25 cellular contexts compared by ENCODE assay signal in genomic region chr1:215473943-215474342, GRCh38.
DNase-seq lines count a peak whose midpoint lies in the region; ATAC-seq and TF ChIP-seq lines count a peak whose summit lies in the region.
"Had no signal": no experiment of that assay in that cellular context is flagged by ENCODE, and none has a peak within 500 bp of the region (broad histone marks: within the 10 kb centered on the region; RNA-seq: fewer than 3 reads in every experiment).

No MANE protein-coding gene starts in this region.

- H3K27me3 ChIP-seq in adipocyte (replicated peaks; ENCODE audit: control insufficient read depth, insufficient read depth, low read length) (no peaks in the 10 kb centered on the region), BE2C (no peaks in the 10 kb centered on the region)
- H3K27me3 ChIP-seq: Peyer's patch, sigmoid colon, SJSA1, upper lobe of right lung had no signal

- H3K4me3 Mint-ChIP-seq in activated CD8-positive, alpha-beta T cell treated with anti-CD3 and anti-CD28 coated beads for 36 hours, result no peak overlapping the region
- H3K4me3 Mint-ChIP-seq: activated CD4-positive, alpha-beta T cell treated with anti-CD3 and anti-CD28 coated beads for 36 hours; activated T-cell treated with anti-CD3 and anti-CD28 coated beads, Interleukin-2, amount 50 U/mL, for 24 hours; IgD-negative memory B cell; T-helper 1 cell treated with Interleukin-12 subunit alpha and Interleukin-12 subunit beta and Interleukin-4 antibody, amounts not matched to agents 30 μg/mL and 1 μg/mL, for 36 hours had no signal

- H3K4me1 ChIP-seq in adipocyte (ENCODE audit: control insufficient read depth, insufficient read depth, low read length) (peaks cover 27% of the 10 kb centered on the region), BE2C (peaks cover 3% of the 10 kb centered on the region; the same call in 1 of the 2 replicates)
- H3K4me1 ChIP-seq: Peyer's patch, SJSA1, upper lobe of right lung had no signal

- peaks cover 19% of the 10 kb centered on the region for H3K9me3 ChIP-seq in adipocyte (ENCODE audit: control insufficient read depth, low read length)
- H3K9me3 ChIP-seq in BE2C, result no peaks in the 10 kb centered on the region
- H3K9me3 ChIP-seq: Peyer's patch, SJSA1, upper lobe of right lung had no signal

- H3K9ac ChIP-seq in adipocyte (ENCODE audit: low read length), result no peak overlapping the region

- no peaks in the 10 kb centered on the region for H3K27me3 Mint-ChIP-seq in activated CD8-positive, alpha-beta T cell treated with anti-CD3 and anti-CD28 coated beads for 36 hours
- H3K27me3 Mint-ChIP-seq: activated CD4-positive, alpha-beta T cell treated with anti-CD3 and anti-CD28 coated beads for 36 hours; activated T-cell treated with anti-CD3 and anti-CD28 coated beads, Interleukin-2, amount 50 U/mL, for 24 hours; IgD-negative memory B cell had no signal

- POLR2A ChIA-PET in activated CD8-positive, alpha-beta T cell treated with anti-CD3 and anti-CD28 coated beads for 36 hours (lab: Charles Lee), result no interaction called here

- CTCF ChIA-PET in activated CD8-positive, alpha-beta T cell treated with anti-CD3 and anti-CD28 coated beads for 36 hours (lab: Charles Lee), result no interaction called here

- intact Hi-C loops in activated CD8-positive, alpha-beta T cell treated with anti-CD3 and anti-CD28 coated beads for 36 hours (cut with micrococcal nuclease), result no loop called here

- H3K36me3 ChIP-seq in adipocyte (ENCODE audit: control insufficient read depth, insufficient read depth, low read length, severe bottlenecking) (no peaks in the 10 kb centered on the region), BE2C (no peaks in the 10 kb centered on the region)
- H3K36me3 ChIP-seq: Peyer's patch, sigmoid colon, SJSA1, upper lobe of right lung had no signal

- no peaks in the 10 kb centered on the region for H3K36me3 Mint-ChIP-seq in activated CD8-positive, alpha-beta T cell treated with anti-CD3 and anti-CD28 coated beads for 36 hours (ENCODE audit: low read depth)
- H3K36me3 Mint-ChIP-seq: IgD-negative memory B cell had no signal

- H3K4me3 ChIP-seq in adipocyte (ENCODE audit: low read length) (no peak overlapping the region), BE2C (ENCODE audit: low read depth, low read length) (no peak overlapping the region)
- H3K4me3 ChIP-seq: coronary artery, Peyer's patch, sigmoid colon, SJSA1, upper lobe of right lung had no signal

- H3K9me3 Mint-ChIP-seq in activated CD8-positive, alpha-beta T cell treated with anti-CD3 and anti-CD28 coated beads for 36 hours, result peaks cover 8% of the 10 kb centered on the region

- TF ChIP-seq CTCF in activated CD8-positive, alpha-beta T cell treated with anti-CD3 and anti-CD28 coated beads for 36 hours (IDR thresholded peaks at IDR 0.05), result no peak
- no peak for TF ChIP-seq CTCF in BE2C (IDR thresholded peaks at IDR 0.05; ENCODE audit: low read depth, low read length)

- H3K27ac Mint-ChIP-seq in activated CD8-positive, alpha-beta T cell treated with anti-CD3 and anti-CD28 coated beads for 36 hours, result no peak overlapping the region
- H3K27ac Mint-ChIP-seq: activated CD4-positive, alpha-beta T cell treated with anti-CD3 and anti-CD28 coated beads for 36 hours; activated T-cell treated with anti-CD3 and anti-CD28 coated beads, Interleukin-2, amount 50 U/mL, for 24 hours; IgD-negative memory B cell; T-helper 1 cell treated with Interleukin-12 subunit alpha and Interleukin-12 subunit beta and Interleukin-4 antibody, amounts not matched to agents 30 μg/mL and 1 μg/mL, for 36 hours had no signal

- H3K4me1 Mint-ChIP-seq in activated CD8-positive, alpha-beta T cell treated with anti-CD3 and anti-CD28 coated beads for 36 hours (ENCODE audit: low read depth), result no peaks in the 10 kb centered on the region
- H3K4me1 Mint-ChIP-seq: activated CD4-positive, alpha-beta T cell treated with anti-CD3 and anti-CD28 coated beads for 36 hours had no signal

- DNase-seq in AG08395 (ENCODE audit: low spot score) (peak; percentile 52), GM04504 (ENCODE audit: low read depth) (peak; percentile 62), adipocyte (ENCODE audit: low read depth) (peak; percentile 43), iris pigment epithelial cell (ENCODE audit: low read depth) (peak; percentile 47), activated gamma-delta T cell treated with Interleukin-2 at 50 U/mL for 16 hours (no peak), NCI-H526 (lab: John Stamatoyannopoulos, UW) (no peak), BE2C (no peak)
- no peak for DNase-seq in activated CD8-positive, alpha-beta T cell treated with anti-CD3 and anti-CD28 coated beads for 36 hours
- DNase-seq: activated CD4-positive, alpha-beta T cell treated with anti-CD3 and anti-CD28 coated beads for 36 hours; activated naive CD4-positive, alpha-beta T cell treated with Interleukin-2 at 50 U/mL for 16 hours; activated T-cell treated with anti-CD3 and anti-CD28 coated beads, Interleukin-2, amount 50 U/mL, for 24 hours; amniotic stem cell; C1 segment of cervical spinal cord; Calu3; kidney glomerular epithelial cell; NCI-H1105 treated with DMSO at 0.1 percent for 48 hours; Peyer's patch; sigmoid colon; substantia nigra; upper lobe of right lung had no signal

- no peak for ATAC-seq in activated CD8-positive, alpha-beta T cell treated with anti-CD3 and anti-CD28 coated beads for 36 hours
- ATAC-seq: activated CD4-positive, alpha-beta T cell treated with anti-CD3 and anti-CD28 coated beads for 36 hours; esophagus mucosa; upper lobe of right lung had no signal

Comparison
In these comparisons a context has a peak if more than half of its experiments do, and no peak if none do; other contexts are left out.
1. DNase-seq: peak in AG08395 (single experiment), GM04504 (single experiment), adipocyte (single experiment) and iris pigment epithelial cell (single experiment); none in activated CD8-positive, alpha-beta T cell treated with anti-CD3 and anti-CD28 coated beads for 36 hours (single experiment), activated gamma-delta T cell treated with Interleukin-2 at 50 U/mL for 16 hours (single experiment), NCI-H526 (0 of 2) and BE2C (single experiment).